8 cellular contexts compared by ENCODE assay signal in genomic region chr10:117320050-117320665, GRCh38. TPM values are rescaled to one million over a fixed set of nuclear protein-coding genes. Genes with fewer than 3 reads are reported as not detected.
DNase-seq lines count a peak whose midpoint lies in the region; ATAC-seq, FAIRE-seq and TF ChIP-seq lines count a peak whose summit lies in the region.

No MANE protein-coding gene starts in this region.

- FAIRE-seq in kidney (lab: Jason Lieb, UNC): peak; percentile 90

- no peak overlapping the region for H3K27ac Mint-ChIP-seq in activated T-helper 1 cell treated with anti-CD3 and anti-CD28 coated beads, Interleukin-12 subunit alpha, Interleukin-12 subunit beta, Interleukin-2, Interleukin-4 antibody, amounts not matched to agents 30 ng/mL and 10 ng/mL and 1 ng/mL, durations not matched to agents 14 hours and 24 hours and 36 hours
- no peak overlapping the region for H3K27ac Mint-ChIP-seq in activated naive CD4-positive, alpha-beta T cell treated with anti-CD3 and anti-CD28 coated beads, Interleukin-2, amount 50 U/mL, for 72 hours

- H3K4me3 ChIP-seq in WERI-Rb-1 (ENCODE audit: low read depth, low read length) (no peak overlapping the region), kidney (ENCODE audit: low read length in 2 of 2) (no peak overlapping the region)

- H3K4me1 ChIP-seq in kidney (ENCODE audit: control insufficient read depth in 1 of 2, insufficient read depth in 1 of 2, low read depth in 1 of 2, low read length in 2 of 2): no peaks in the 10 kb centered on the region

- no peak overlapping the region for H3K4me3 Mint-ChIP-seq in activated T-helper 1 cell treated with anti-CD3 and anti-CD28 coated beads, Interleukin-12 subunit alpha, Interleukin-12 subunit beta, Interleukin-2, Interleukin-4 antibody, amounts not matched to agents 30 ng/mL and 10 ng/mL and 1 ng/mL, durations not matched to agents 14 hours and 24 hours and 36 hours

- intact Hi-C loops in kidney (cut with DNase I): no loop called here
- intact Hi-C loops in activated T-helper 1 cell treated with anti-CD3 and anti-CD28 coated beads, Interleukin-12 subunit alpha, Interleukin-12 subunit beta, Interleukin-2, Interleukin-4 antibody, amounts not matched to agents 30 ng/mL and 10 ng/mL and 1 ng/mL, durations not matched to agents 14 hours and 24 hours and 36 hours (cut with micrococcal nuclease): loop anchor here (1.0 kb wide), 1 partner anchor 104 kb away; no protein-coding TSS in a partner anchor

- peak; percentile 72 for ATAC-seq in HG03342 (IDR thresholded peaks at IDR 0.05; ENCODE audit: unreplicated experiment)
- no peak for ATAC-seq in GM21390 (IDR thresholded peaks at IDR 0.05; ENCODE audit: unreplicated experiment)
- ATAC-seq in GM18520 (IDR thresholded peaks at IDR 0.05; ENCODE audit: unreplicated experiment): no peak
- no peak for ATAC-seq in activated naive CD4-positive, alpha-beta T cell treated with anti-CD3 and anti-CD28 coated beads, Interleukin-2, amount 50 U/mL, for 72 hours

- no peak overlapping the region for H3K9ac ChIP-seq in kidney (ENCODE audit: low read length in 2 of 2)

- H3K36me3 ChIP-seq in WERI-Rb-1 (peaks cover 8% of the 10 kb centered on the region), kidney (ENCODE audit: control insufficient read depth in 1 of 2, insufficient read depth in 2 of 2, low read length in 2 of 2) (no peaks in the 10 kb centered on the region)

- TF ChIP-seq CTCF in WERI-Rb-1 (IDR thresholded peaks at IDR 0.05; ENCODE audit: low read depth, low read length) (0 out of 2 replicates have a peak, but pooled peaks have one; percentile 16), kidney (IDR thresholded peaks at IDR 0.05; ENCODE audit: borderline replicate concordance, extremely low read depth, insufficient read depth) (peak; percentile 58)

- H3K9me3 Mint-ChIP-seq in activated T-helper 1 cell treated with anti-CD3 and anti-CD28 coated beads, Interleukin-12 subunit alpha, Interleukin-12 subunit beta, Interleukin-2, Interleukin-4 antibody, amounts not matched to agents 30 ng/mL and 10 ng/mL and 1 ng/mL, durations not matched to agents 14 hours and 24 hours and 36 hours: no peaks in the 10 kb centered on the region
- no peaks in the 10 kb centered on the region for H3K9me3 Mint-ChIP-seq in activated naive CD4-positive, alpha-beta T cell treated with anti-CD3 and anti-CD28 coated beads, Interleukin-2, amount 50 U/mL, for 72 hours

- no peaks in the 10 kb centered on the region for H3K27me3 ChIP-seq in WERI-Rb-1 (ENCODE audit: insufficient read depth, low read depth, severe bottlenecking)

- no peak overlapping the region for H3K27ac ChIP-seq in WERI-Rb-1
- no peak overlapping the region for H3K27ac ChIP-seq in kidney (ENCODE audit: low read depth in 2 of 2, low read length in 2 of 2)

- no peaks in the 10 kb centered on the region for H3K4me1 Mint-ChIP-seq in activated T-helper 1 cell treated with anti-CD3 and anti-CD28 coated beads, Interleukin-12 subunit alpha, Interleukin-12 subunit beta, Interleukin-2, Interleukin-4 antibody, amounts not matched to agents 30 ng/mL and 10 ng/mL and 1 ng/mL, durations not matched to agents 14 hours and 24 hours and 36 hours (ENCODE audit: low read depth)

- H3K9me3 ChIP-seq in WERI-Rb-1 (ENCODE audit: severe bottlenecking): no peaks in the 10 kb centered on the region
- H3K9me3 ChIP-seq in kidney (ENCODE audit: control insufficient read depth in 1 of 2, low read length in 2 of 2): no peaks in the 10 kb centered on the region

- DNase-seq in GM03348 (ENCODE audit: low spot score) (peak; percentile 22), WERI-Rb-1 (no peak), kidney (no peak)
- DNase-seq in activated T-helper 1 cell treated with anti-CD3 and anti-CD28 coated beads, Interleukin-12 subunit alpha, Interleukin-12 subunit beta, Interleukin-2, Interleukin-4 antibody, amounts not matched to agents 30 ng/mL and 10 ng/mL and 1 ng/mL, durations not matched to agents 14 hours and 24 hours and 36 hours (ENCODE audit: low spot score): no peak
- DNase-seq in activated naive CD4-positive, alpha-beta T cell treated with anti-CD3 and anti-CD28 coated beads, Interleukin-2, amount 50 U/mL, for 72 hours (ENCODE audit: low spot score in 2 of 2): no peak

- no peaks in the 10 kb centered on the region for H3K27me3 Mint-ChIP-seq in activated T-helper 1 cell treated with anti-CD3 and anti-CD28 coated beads, Interleukin-12 subunit alpha, Interleukin-12 subunit beta, Interleukin-2, Interleukin-4 antibody, amounts not matched to agents 30 ng/mL and 10 ng/mL and 1 ng/mL, durations not matched to agents 14 hours and 24 hours and 36 hours (ENCODE audit: insufficient read depth)

- no peaks in the 10 kb centered on the region for H3K36me3 Mint-ChIP-seq in activated T-helper 1 cell treated with anti-CD3 and anti-CD28 coated beads, Interleukin-12 subunit alpha, Interleukin-12 subunit beta, Interleukin-2, Interleukin-4 antibody, amounts not matched to agents 30 ng/mL and 10 ng/mL and 1 ng/mL, durations not matched to agents 14 hours and 24 hours and 36 hours (ENCODE audit: low read depth)
- H3K36me3 Mint-ChIP-seq in activated naive CD4-positive, alpha-beta T cell treated with anti-CD3 and anti-CD28 coated beads, Interleukin-2, amount 50 U/mL, for 72 hours: no peaks in the 10 kb centered on the region

RNA-seq across cellular contexts. Expression of gene PDZD8, which starts 55.1 kb away (rescaled TPM):
- total RNA-seq in kidney: 41.9 TPM
- polyA plus RNA-seq in kidney (ENCODE audit: insufficient read depth, low read depth, low replicate concordance): 7.4 TPM
- total RNA-seq in activated T-helper 1 cell treated with anti-CD3 and anti-CD28 coated beads, Interleukin-12 subunit alpha, Interleukin-12 subunit beta, Interleukin-2, Interleukin-4 antibody, amounts not matched to agents 30 ng/mL and 10 ng/mL and 1 ng/mL, durations not matched to agents 14 hours and 24 hours and 36 hours: 20.2 and 24.5 TPM in 2 replicates
- 10 to 100 TPM; 13.1 to 16.6 TPM for total RNA-seq in activated naive CD4-positive, alpha-beta T cell treated with anti-CD3 and anti-CD28 coated beads, Interleukin-2, amount 50 U/mL, for 72 hours
